ENCODE assay signal across 21 cellular contexts in genomic region chr2:112843288-112843687, GRCh38. TPM values are rescaled to one million over a fixed set of nuclear protein-coding genes. Genes with fewer than 3 reads are reported as not detected.
DNase-seq lines count a peak whose midpoint lies in the region; ATAC-seq, FAIRE-seq and TF ChIP-seq lines count a peak whose summit lies in the region.
"Had no signal": no experiment of that assay in that cellular context is flagged by ENCODE, and none has a peak within 500 bp of the region (broad histone marks: within the 10 kb centered on the region; RNA-seq: fewer than 3 reads in every experiment).

No MANE protein-coding gene starts in this region.

- H3K4me2 ChIP-seq in BLaER1 treated with 17β-estradiol and CSF1 and Interleukin-3, amounts not matched to agents 10 nM and 100 nM: peak overlapping the region in 9 of 11 experiments; percentile 14 to 98 (median 89); a peak in 13 of 22 replicates
- H3K4me2 ChIP-seq: BLaER1 had no signal

- peak; percentile 56 for ATAC-seq in mucosa of descending colon
- ATAC-seq: CD8-positive, alpha-beta T cell had no signal

- no peak for FAIRE-seq in RCC 7860 (lab: Jason Lieb, UNC)
- FAIRE-seq: A204.1, G401.6, GM12892, H54 had no signal

- H3K27ac ChIP-seq in BLaER1 treated with 17β-estradiol and CSF1 and Interleukin-3, amounts not matched to agents 10 nM and 100 nM: peak overlapping the region; percentile 34 to 98 (median 96); a peak in 21 of 22 replicates
- H3K27ac ChIP-seq: 22Rv1, BLaER1 had no signal

- no peak overlapping the region; a peak in 1 of 20 replicates for H3K4me3 ChIP-seq in BLaER1 treated with 17β-estradiol and CSF1 and Interleukin-3, amounts not matched to agents 10 nM and 100 nM
- H3K4me3 ChIP-seq in mucosa of descending colon: no peak overlapping the region
- H3K4me3 ChIP-seq: BLaER1, HAP-1 had no signal

- H4K20me1 ChIP-seq in BLaER1 treated with 17β-estradiol and CSF1 and Interleukin-3, amounts not matched to agents 10 nM and 100 nM: no peaks in the 10 kb centered on the region
- H4K20me1 ChIP-seq: BLaER1 had no signal

- no peak overlapping the region for H3K9ac ChIP-seq in BLaER1 treated with 17β-estradiol and CSF1 and Interleukin-3, amounts not matched to agents 10 nM and 100 nM
- H3K9ac ChIP-seq: BLaER1 had no signal

- H3K4me3 Mint-ChIP-seq in dendritic cell treated with granulocyte-macrophage colony-stimulating factor and Interleukin-4, amounts not matched to agents 40 ng/mL and 50 ng/mL, for 4 days: no peak overlapping the region
- H3K4me3 Mint-ChIP-seq: CD4-positive, CD25-positive, alpha-beta regulatory T cell; CD8-positive, alpha-beta T cell; HFFc6 had no signal

- H3K27ac Mint-ChIP-seq in dendritic cell treated with granulocyte-macrophage colony-stimulating factor and Interleukin-4, amounts not matched to agents 40 ng/mL and 50 ng/mL, for 4 days: peak overlapping the region; percentile 21
- H3K27ac Mint-ChIP-seq: B cell; CD4-positive, CD25-positive, alpha-beta regulatory T cell; CD8-positive, alpha-beta T cell; HFFc6 had no signal

- no peaks in the 10 kb centered on the region for H3K9me3 Mint-ChIP-seq in dendritic cell treated with granulocyte-macrophage colony-stimulating factor and Interleukin-4, amounts not matched to agents 40 ng/mL and 50 ng/mL, for 4 days
- H3K9me3 Mint-ChIP-seq: CD4-positive, CD25-positive, alpha-beta regulatory T cell; CD8-positive, alpha-beta T cell; HFFc6 had no signal

- peaks cover 45 to 85% (median 51%) of the 10 kb centered on the region in 10 experiments for H3K4me1 ChIP-seq in BLaER1 treated with 17β-estradiol and CSF1 and Interleukin-3, amounts not matched to agents 10 nM and 100 nM
- no peaks in the 10 kb centered on the region for H3K4me1 ChIP-seq in mucosa of descending colon (ENCODE audit: low read depth)
- H3K4me1 ChIP-seq: Caco-2, HAP-1 had no signal

- peaks cover 0 to 15% (median 0%) of the 10 kb centered on the region in 11 experiments; a peak in 4 of 22 replicates for H3K36me3 ChIP-seq in BLaER1 treated with 17β-estradiol and CSF1 and Interleukin-3, amounts not matched to agents 10 nM and 100 nM
- H3K36me3 ChIP-seq in mucosa of descending colon (ENCODE audit: low read depth): no peaks in the 10 kb centered on the region
- H3K36me3 ChIP-seq: BLaER1, HAP-1 had no signal

- H3K27me3 Mint-ChIP-seq in dendritic cell treated with granulocyte-macrophage colony-stimulating factor and Interleukin-4, amounts not matched to agents 40 ng/mL and 50 ng/mL, for 4 days: peaks cover 2% of the 10 kb centered on the region
- H3K27me3 Mint-ChIP-seq: B cell had no signal

- H3K27me3 ChIP-seq in BLaER1 treated with 17β-estradiol and CSF1 and Interleukin-3, amounts not matched to agents 10 nM and 100 nM: no peaks in the 10 kb centered on the region
- H3K27me3 ChIP-seq: BLaER1 had no signal

- peaks cover 12 to 96% (median 80%) of the 10 kb centered on the region in 11 experiments; a peak in 21 of 22 replicates for H3K9me3 ChIP-seq in BLaER1 treated with 17β-estradiol and CSF1 and Interleukin-3, amounts not matched to agents 10 nM and 100 nM (replicated peaks in 1 of 11)
- H3K9me3 ChIP-seq in mucosa of descending colon: no peaks in the 10 kb centered on the region
- H3K9me3 ChIP-seq: Caco-2, HAP-1 had no signal

- H3K36me3 Mint-ChIP-seq in dendritic cell treated with granulocyte-macrophage colony-stimulating factor and Interleukin-4, amounts not matched to agents 40 ng/mL and 50 ng/mL, for 4 days (ENCODE audit: low read depth): no peaks in the 10 kb centered on the region
- H3K36me3 Mint-ChIP-seq: CD4-positive, CD25-positive, alpha-beta regulatory T cell; CD8-positive, alpha-beta T cell had no signal

- peaks cover 79% of the 10 kb centered on the region for H3K4me1 Mint-ChIP-seq in dendritic cell treated with granulocyte-macrophage colony-stimulating factor and Interleukin-4, amounts not matched to agents 40 ng/mL and 50 ng/mL, for 4 days (ENCODE audit: low read depth)

- intact Hi-C loops in dendritic cell treated with granulocyte-macrophage colony-stimulating factor and Interleukin-4, amounts not matched to agents 40 ng/mL and 50 ng/mL, for 4 days (cut with micrococcal nuclease): no loop called here
- intact Hi-C loops in mucosa of descending colon (cut with DNase I, micrococcal nuclease): no loop called here

- TF ChIP-seq CTCF in mucosa of descending colon (IDR thresholded peaks at IDR 0.05): no peak

- no peak for DNase-seq in mucosa of descending colon
- no peak for DNase-seq in NCI-H187 (lab: John Stamatoyannopoulos, UW)
- DNase-seq in dedifferentiated amniotic fluid mesenchymal stem cell (ENCODE audit: extremely low spot score): no peak
- no peak for DNase-seq in RCC 7860 (ENCODE audit: low spot score)
- DNase-seq: Caco-2; CD4-positive, CD25-positive, alpha-beta regulatory T cell; CD8-positive, alpha-beta T cell; DMS153; DND-41; GOT3; HFFc6 had no signal

RNA-seq across cellular contexts. Expression of gene IL1B, which starts 6.7 kb away (rescaled TPM):
- total RNA-seq in mucosa of descending colon: 1 to 10 TPM; 2.1 to 6.4 (median 4.2) TPM

RNA-seq across cellular contexts. Expression of gene IL1A, which starts 59.0 kb away (rescaled TPM):
- total RNA-seq in mucosa of descending colon: not detected
- total RNA-seq: B cell; Caco-2; CD8-positive, alpha-beta T cell had no signal
